Comparison of ENCODE assay signal across 8 cellular contexts in the genomic region with DNA sequence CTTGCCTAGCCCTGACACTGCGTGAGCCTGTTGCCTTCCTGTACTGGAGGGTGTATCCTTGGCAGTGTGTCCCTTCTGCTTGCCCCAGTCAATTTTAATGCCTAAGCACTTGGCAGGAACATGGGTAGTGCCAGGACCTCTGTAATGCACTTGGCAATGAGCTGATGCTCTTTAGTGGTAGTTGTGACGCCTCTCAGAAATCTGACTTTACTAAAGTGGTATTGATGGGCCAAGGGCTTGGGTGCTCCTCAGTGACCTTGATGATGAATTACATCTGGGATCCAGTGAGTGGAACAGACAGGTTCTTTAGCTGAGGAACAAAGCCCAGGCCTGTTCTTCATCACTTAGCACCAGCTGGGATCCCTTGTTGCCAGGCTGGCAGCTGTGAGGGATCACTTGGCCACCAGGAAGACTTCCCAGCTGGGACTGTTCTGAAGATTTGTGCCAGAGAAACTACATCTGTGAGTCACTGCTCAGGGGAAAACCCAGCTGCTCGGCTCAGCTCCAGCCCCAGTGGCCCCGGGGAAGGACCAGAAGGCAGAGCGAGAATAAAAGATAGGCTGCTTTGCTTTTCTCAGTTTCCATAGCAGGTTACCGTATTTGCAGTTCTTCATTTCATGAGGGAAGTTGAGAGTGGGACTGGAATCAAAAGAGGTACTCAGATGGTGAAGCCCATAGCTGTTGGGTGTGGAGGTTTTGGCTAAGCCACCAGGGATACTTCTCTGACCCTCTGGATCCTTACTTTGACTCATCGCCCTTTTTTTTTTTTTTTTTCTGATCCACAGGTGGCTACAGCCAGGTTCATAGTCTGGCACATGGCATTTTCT. TPM values are rescaled to one million over a fixed set of nuclear protein-coding genes. Genes with fewer than 3 reads are reported as not detected.
DNase-seq lines count a peak whose midpoint lies in the region; ATAC-seq and TF ChIP-seq lines count a peak whose summit lies in the region.

No MANE protein-coding gene starts in this region.

- no peaks in the 10 kb centered on the region for H3K27me3 Mint-ChIP-seq in T-helper 1 cell treated with Interleukin-12 subunit alpha and Interleukin-12 subunit beta and Interleukin-4 antibody, amounts not matched to agents 30 μg/mL and 1 μg/mL, for 36 hours (ENCODE audit: low read depth)
- H3K27me3 Mint-ChIP-seq in progenitor cell of endocrine pancreas: peaks cover 34% of the 10 kb centered on the region

- no peak for TF ChIP-seq POLR2A in lower leg skin (IDR thresholded peaks at IDR 0.05)

- ATAC-seq in GM19025 (IDR thresholded peaks at IDR 0.05; ENCODE audit: low read depth, unreplicated experiment) (peak; percentile 59), HG03045 (IDR thresholded peaks at IDR 0.05; ENCODE audit: unreplicated experiment) (peak; percentile 75)

- peak overlapping the region; percentile 96 for H3K27ac Mint-ChIP-seq in T-helper 1 cell treated with Interleukin-12 subunit alpha and Interleukin-12 subunit beta and Interleukin-4 antibody, amounts not matched to agents 30 μg/mL and 1 μg/mL, for 36 hours
- no peak overlapping the region for H3K27ac Mint-ChIP-seq in progenitor cell of endocrine pancreas

- peaks cover 8% of the 10 kb centered on the region for H3K36me3 Mint-ChIP-seq in T-helper 1 cell treated with Interleukin-12 subunit alpha and Interleukin-12 subunit beta and Interleukin-4 antibody, amounts not matched to agents 30 μg/mL and 1 μg/mL, for 36 hours (ENCODE audit: low read depth)
- no peaks in the 10 kb centered on the region for H3K36me3 Mint-ChIP-seq in progenitor cell of endocrine pancreas (ENCODE audit: insufficient read depth)

- H3K4me3 ChIP-seq in lower leg skin (ENCODE audit: low read depth, poor library complexity, severe bottlenecking): no peak overlapping the region

- WGBS in lower leg skin, 2 donors: 12 to 18% methylated on average over 7 of the region's 7 CpGs

- peak overlapping the region; percentile 78 for H3K4me3 Mint-ChIP-seq in T-helper 1 cell treated with Interleukin-12 subunit alpha and Interleukin-12 subunit beta and Interleukin-4 antibody, amounts not matched to agents 30 μg/mL and 1 μg/mL, for 36 hours
- H3K4me3 Mint-ChIP-seq in progenitor cell of endocrine pancreas (ENCODE audit: low read depth): no peak overlapping the region

- DNase-seq in anterior cingulate cortex (lab: John Stamatoyannopoulos, UW) (peak in 36 of 58 donors; percentile 18 to 78 (median 44)), lower leg skin (ENCODE audit: low spot score in 2 of 2) (peak; percentile 44 to 89), NCI-H2227 (lab: John Stamatoyannopoulos, UW; ENCODE audit: unreplicated experiment) (no peak), progenitor cell of endocrine pancreas (ENCODE audit: low spot score, unreplicated experiment) (no peak)
- peak; percentile 37 for DNase-seq in stimulated activated CD8-positive, alpha-beta memory T cell treated with anti-CD3 and anti-CD28 coated beads, Interleukin-7, amount 100 ng/mL, for 24 hours (ENCODE audit: low read depth)

- TF ChIP-seq CTCF in lower leg skin (IDR thresholded peaks at IDR 0.05) (no peak), progenitor cell of endocrine pancreas (IDR thresholded peaks at IDR 0.05; ENCODE audit: unreplicated experiment) (no peak)

- peaks cover 4% of the 10 kb centered on the region for H3K9me3 Mint-ChIP-seq in T-helper 1 cell treated with Interleukin-12 subunit alpha and Interleukin-12 subunit beta and Interleukin-4 antibody, amounts not matched to agents 30 μg/mL and 1 μg/mL, for 36 hours
- no peaks in the 10 kb centered on the region for H3K9me3 Mint-ChIP-seq in progenitor cell of endocrine pancreas (ENCODE audit: low read depth)

- H3K4me1 Mint-ChIP-seq in T-helper 1 cell treated with Interleukin-12 subunit alpha and Interleukin-12 subunit beta and Interleukin-4 antibody, amounts not matched to agents 30 μg/mL and 1 μg/mL, for 36 hours (ENCODE audit: low read depth): peaks cover 66% of the 10 kb centered on the region
- no peaks in the 10 kb centered on the region for H3K4me1 Mint-ChIP-seq in progenitor cell of endocrine pancreas (ENCODE audit: low read depth)

- intact Hi-C loops in lower leg skin (cut with DNase I; ENCODE audit: low total_unique reads): loop anchor here (5.0 kb wide), 1 partner anchor 143 kb away; no protein-coding TSS in a partner anchor

RNA-seq across cellular contexts. Expression of a gene that starts 28.5 kb away (rescaled TPM):
- total RNA-seq in lower leg skin: under 1 TPM in 2 of 4 donors, not detected in 2; 0.65 to 0.88 TPM
- 0.05 TPM in 1 of 2 replicates, not detected in the other for total RNA-seq in progenitor cell of endocrine pancreas

RNA-seq across cellular contexts. Expression of a gene that starts 40.1 kb away (rescaled TPM):
- total RNA-seq in lower leg skin: 1 to 10 TPM in 1 of 4 donors, under 1 TPM in 3; 0.30 to 1.0 (median 0.43) TPM
- total RNA-seq in progenitor cell of endocrine pancreas: 0.72 and 0.75 TPM in 2 replicates

Comparison
In these comparisons a context has a peak if more than half of its experiments do, and no peak if none do; other contexts are left out.
1. DNase-seq: peak in anterior cingulate cortex (36 of 58), lower leg skin (2 of 2) and stimulated activated CD8-positive, alpha-beta memory T cell treated with anti-CD3 and anti-CD28 coated beads, Interleukin-7, amount 100 ng/mL, for 24 hours (single experiment); none in NCI-H2227 (single experiment) and progenitor cell of endocrine pancreas (single experiment).